In the genomic region with DNA sequence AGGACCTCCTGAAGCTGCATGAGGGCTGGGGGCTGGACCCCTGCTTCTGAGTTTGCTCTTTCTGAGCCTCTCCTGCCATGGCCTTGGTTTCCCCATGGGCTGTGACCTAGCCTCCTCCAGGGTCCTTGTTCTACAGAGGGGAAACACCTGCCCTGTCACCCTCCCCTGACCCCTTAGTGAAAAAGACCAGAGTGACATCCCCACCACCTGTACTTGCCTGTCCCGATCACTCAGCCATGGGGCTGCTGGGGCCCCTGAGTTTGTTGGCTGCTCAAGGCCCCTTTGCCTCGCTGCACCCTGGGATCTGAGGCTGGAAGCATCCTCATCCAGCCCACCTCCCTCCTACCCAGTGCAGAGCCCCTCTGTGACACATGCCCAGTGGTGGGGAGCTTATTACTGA, we compare ENCODE assay signal across 11 cellular contexts. TPM values are rescaled to one million over a fixed set of nuclear protein-coding genes. Genes with fewer than 3 reads are reported as not detected.
DNase-seq lines count a peak whose midpoint lies in the region; ATAC-seq and TF ChIP-seq lines count a peak whose summit lies in the region.
"Had no signal": no experiment of that assay in that cellular context is flagged by ENCODE, and none has a peak within 500 bp of the region (broad histone marks: within the 10 kb centered on the region; RNA-seq: fewer than 3 reads in every experiment).

No MANE protein-coding gene starts in this region.

- peak overlapping the region; percentile 31 for H3K4me3 Mint-ChIP-seq in osteocyte (ENCODE audit: unreplicated experiment)

- DNase-seq in GM10248 (ENCODE audit: extremely low spot score): peak; percentile 62
- no peak for DNase-seq in breast epithelium (ENCODE audit: low spot score in 2 of 2)
- no peak for DNase-seq in osteocyte (ENCODE audit: extremely low spot score, unreplicated experiment)
- no peak for DNase-seq in HT-29 (ENCODE audit: low spot score)
- DNase-seq in stimulated activated CD4-positive, alpha-beta T cell treated with anti-CD3 and anti-CD28 coated beads, Interleukin-15, amount 100 ng/mL, for 24 hours: no peak
- no peak for DNase-seq in kidney glomerular epithelial cell (lab: John Stamatoyannopoulos, UW)
- DNase-seq: mesendoderm, NCI-H1092, small intestine had no signal

- TF ChIP-seq POLR2A in breast epithelium (IDR thresholded peaks at IDR 0.05): no peak

- CTCF ChIA-PET in GM10248 (lab: Yijun Ruan, JAX): interaction anchor here (0.9 to 1.9 kb wide), 4 partner anchors 13 to 42 kb away, joined by 3 to 8 read pairs (median 3); a partner anchor contains a TSS

- H3K27me3 ChIP-seq in breast epithelium: no peaks in the 10 kb centered on the region

- H3K36me3 ChIP-seq in breast epithelium: no peaks in the 10 kb centered on the region
- H3K36me3 ChIP-seq: HAP-1 had no signal

- peaks cover 11 to 12% of the 10 kb centered on the region in 2 donors for H3K4me1 ChIP-seq in breast epithelium
- H3K4me1 ChIP-seq: HAP-1 had no signal

- no peaks in the 10 kb centered on the region for H3K9me3 Mint-ChIP-seq in osteocyte (ENCODE audit: unreplicated experiment)

- H3K36me3 Mint-ChIP-seq in osteocyte (ENCODE audit: unreplicated experiment): no peaks in the 10 kb centered on the region

- peaks cover 15% of the 10 kb centered on the region for H3K4me1 Mint-ChIP-seq in osteocyte (ENCODE audit: unreplicated experiment)

- H3K27ac ChIP-seq in breast epithelium: no peak overlapping the region

- intact Hi-C loops in breast epithelium (cut with DNase I; ENCODE audit: low total_unique reads): no loop called here

- no peak overlapping the region for H3K27ac Mint-ChIP-seq in osteocyte (ENCODE audit: unreplicated experiment)

- H3K9me3 ChIP-seq in breast epithelium: no peaks in the 10 kb centered on the region
- H3K9me3 ChIP-seq: HAP-1 had no signal

- peak; percentile 18 for ATAC-seq in GM19463 (IDR thresholded peaks at IDR 0.05; ENCODE audit: unreplicated experiment)

- no peak for TF ChIP-seq CTCF in GM10248 (IDR thresholded peaks at IDR 0.05; ENCODE audit: control extremely low read depth, extremely low read depth, low read depth, missing control alignments)
- TF ChIP-seq CTCF in breast epithelium (IDR thresholded peaks at IDR 0.05): no peak
- TF ChIP-seq CTCF in osteocyte (IDR thresholded peaks at IDR 0.05): no peak

- peaks cover 29% of the 10 kb centered on the region for H3K27me3 Mint-ChIP-seq in osteocyte (ENCODE audit: unreplicated experiment)

- POLR2A ChIA-PET in GM10248 (lab: Yijun Ruan, JAX): interaction anchor here (0.5 kb wide), 1 partner anchor 527 kb away, joined by 3 read pairs; no protein-coding TSS in a partner anchor

- peak overlapping the region in 2 of 3 donors; percentile 56 to 73 for H3K4me3 ChIP-seq in breast epithelium

RNA-seq across cellular contexts. Expression of a gene that starts 0.8 kb away (rescaled TPM):
- 1 to 10 TPM; 2.6 to 4.9 (median 3.8) TPM for total RNA-seq in breast epithelium
- total RNA-seq in osteocyte: not detected in 2 replicates
- not detected in 2 replicates for total RNA-seq in HT-29 (2014; rRNA removed; shearing (Covaris generic))

RNA-seq across cellular contexts. Expression of a gene that starts 13.1 kb away (rescaled TPM):
- total RNA-seq in breast epithelium (1 to 10 TPM; 1.3 to 2.9 (median 2.7) TPM), osteocyte (not detected in 2 replicates)
- 0.23 TPM in 1 of 2 replicates, not detected in the other for total RNA-seq in HT-29 (2014; rRNA removed; shearing (Covaris generic))

RNA-seq across cellular contexts. Expression of a gene that starts 47.7 kb away (rescaled TPM):
- 10 to 100 TPM; 40.6 to 62.9 (median 43.4) TPM for total RNA-seq in breast epithelium
- 26.7 and 27.8 TPM in 2 replicates for total RNA-seq in osteocyte
- total RNA-seq in HT-29 (2014; rRNA removed; shearing (Covaris generic)): 3.5 and 5.2 TPM in 2 replicates
